10 cellular contexts compared by ENCODE assay signal in genomic region chr1:3727042-3727824, GRCh38. TPM values are rescaled to one million over a fixed set of nuclear protein-coding genes. Genes with fewer than 3 reads are reported as not detected.
DNase-seq lines count a peak whose midpoint lies in the region; ATAC-seq, FAIRE-seq and TF ChIP-seq lines count a peak whose summit lies in the region.
"Had no signal": no experiment of that assay in that cellular context is flagged by ENCODE, and none has a peak within 500 bp of the region (broad histone marks: within the 10 kb centered on the region; RNA-seq: fewer than 3 reads in every experiment).

No MANE protein-coding gene starts in this region.

- DNase-seq in AG08395 (ENCODE audit: low spot score) = peak; percentile 41
- peak; percentile 53 for DNase-seq in GM19239 (ENCODE audit: insufficient read length, low spot score)
- peak; percentile 30 for DNase-seq in iris pigment epithelial cell (ENCODE audit: low read depth)
- DNase-seq in NCI-H1930 (lab: John Stamatoyannopoulos, UW) = no peak
- no peak for DNase-seq in tibial artery
- DNase-seq in uterus = no peak
- DNase-seq: activated T-cell treated with anti-CD3 and anti-CD28 coated beads, Interleukin-2, amount 50 U/mL, for 4 hours had no signal

- no peaks in the 10 kb centered on the region for H3K9me3 ChIP-seq in tibial artery
- H3K9me3 ChIP-seq in uterus = no peaks in the 10 kb centered on the region

- no peaks in the 10 kb centered on the region for H3K36me3 ChIP-seq in tibial artery
- no peaks in the 10 kb centered on the region for H3K36me3 ChIP-seq in uterus

- 0 out of 2 replicates have a peak, but pooled peaks have one; percentile 12 for TF ChIP-seq CTCF in WI38 (IDR thresholded peaks at IDR 0.05; ENCODE audit: low read depth, low read length)
- no peak for TF ChIP-seq CTCF in tibial artery (IDR thresholded peaks at IDR 0.05)
- TF ChIP-seq CTCF in uterus (IDR thresholded peaks at IDR 0.05) = no peak

- no peak overlapping the region for H3K4me3 ChIP-seq in WI38 (ENCODE audit: low read depth, low read length)
- no peak overlapping the region for H3K4me3 ChIP-seq in tibial artery
- H3K4me3 ChIP-seq in uterus = no peak overlapping the region

- H3K27ac ChIP-seq in tibial artery (no peak overlapping the region), uterus (no peak overlapping the region)

- ATAC-seq in HG03460 (IDR thresholded peaks at IDR 0.05; ENCODE audit: unreplicated experiment) = no peak

- peaks cover 0 to 71% of the 10 kb centered on the region in 2 donors for H3K27me3 ChIP-seq in tibial artery
- no peaks in the 10 kb centered on the region for H3K27me3 ChIP-seq in uterus

- TF ChIP-seq POLR2A in uterus (IDR thresholded peaks at IDR 0.05) = no peak

- H3K4me1 ChIP-seq in tibial artery = peaks cover 0 to 5% (median 2%) of the 10 kb centered on the region in 4 donors
- H3K4me1 ChIP-seq in uterus = no peaks in the 10 kb centered on the region

- no peak for FAIRE-seq in GM19239 (lab: Jason Lieb, UNC)
- FAIRE-seq: islet of Langerhans had no signal

- intact Hi-C loops in tibial artery (cut with DNase I; ENCODE audit: low total_unique reads) (loop anchor here (10.0 kb wide), 1 partner anchor 272 kb away; the partner anchor contains the start of gene ARHGEF16), uterus (cut with DNase I; ENCODE audit: low total_unique reads) (no loop called here)

RNA-seq across cellular contexts. Expression of gene CCDC27, which starts 25.0 kb away (rescaled TPM):
- not detected for total RNA-seq in uterus
- total RNA-seq: activated T-cell treated with anti-CD3 and anti-CD28 coated beads, Interleukin-2, amount 50 U/mL, for 4 hours had no signal

RNA-seq across cellular contexts. Expression of gene SMIM1, which starts 45.3 kb away (rescaled TPM):
- 10 to 100 TPM in 1 of 4 donors, 1 to 10 TPM in 1, not detected in 2; 4.4 to 15.4 TPM for total RNA-seq in uterus

Comparison
In these comparisons a context has a peak if more than half of its experiments do, and no peak if none do; other contexts are left out.
1. DNase-seq: peak in AG08395 (single experiment), GM19239 (single experiment) and iris pigment epithelial cell (single experiment); none in NCI-H1930 (0 of 2), tibial artery (0 of 2) and uterus (0 of 2).